Comparison of ENCODE assay signal across 1 cellular context in the genomic region with DNA sequence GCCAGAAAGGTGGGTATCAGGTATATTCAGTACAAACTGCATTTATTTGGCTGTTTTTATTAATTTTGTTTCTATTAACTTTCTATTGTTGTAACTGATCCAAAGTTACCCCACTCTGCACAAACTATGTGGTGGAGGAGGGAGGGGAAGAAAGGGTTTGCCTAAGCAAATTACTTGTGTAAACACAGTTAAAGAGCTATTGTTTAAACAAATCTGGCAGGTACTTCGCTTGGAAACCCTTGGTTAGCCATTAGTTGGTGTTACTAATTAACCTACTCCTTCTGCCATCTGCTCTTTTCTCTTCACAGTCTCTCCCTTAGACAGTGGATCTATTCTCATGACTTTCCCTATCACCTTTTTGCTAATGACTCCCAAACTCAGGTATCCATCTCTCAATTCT.
TF ChIP-seq lines count a peak whose summit lies in the region.

No MANE protein-coding gene starts in this region.

TF ChIP-seq in HepG2, 621 proteins besides CTCF, POLR2A, EP300 and RAD21 (continued from another document and continues in another):
- TF ChIP-seq ZNF260 (CRISPR knock-in tag; IDR thresholded peaks at IDR 0.05; ENCODE audit: borderline replicate concordance, low read depth): no peak
- TF ChIP-seq PLSCR1 (CRISPR knock-in tag; IDR thresholded peaks at IDR 0.05; ENCODE audit: borderline replicate concordance): no peak
- no peak for TF ChIP-seq ZNF75D (CRISPR knock-in tag; IDR thresholded peaks at IDR 0.05; ENCODE audit: borderline replicate concordance)
- TF ChIP-seq ZNF720 (CRISPR knock-in tag; IDR thresholded peaks at IDR 0.05): no peak
- no peak for TF ChIP-seq ZFP62 (CRISPR knock-in tag; IDR thresholded peaks at IDR 0.05)
- TF ChIP-seq ZNF335 (CRISPR knock-in tag; IDR thresholded peaks at IDR 0.05): no peak
- no peak for TF ChIP-seq ZNF891 (CRISPR knock-in tag; IDR thresholded peaks at IDR 0.05)
- TF ChIP-seq JDP2 (CRISPR knock-in tag; IDR thresholded peaks at IDR 0.05; ENCODE audit: borderline replicate concordance): no peak
- TF ChIP-seq ELF4 (CRISPR knock-in tag; IDR thresholded peaks at IDR 0.05; ENCODE audit: borderline replicate concordance): no peak
- TF ChIP-seq ISX (CRISPR knock-in tag; conservative IDR thresholded peaks at IDR 0.05): no peak
- no peak for TF ChIP-seq HES4 (CRISPR knock-in tag; IDR thresholded peaks at IDR 0.05; ENCODE audit: borderline replicate concordance)
- no peak for TF ChIP-seq ZNF232 (CRISPR knock-in tag; IDR thresholded peaks at IDR 0.05; ENCODE audit: borderline replicate concordance)
- TF ChIP-seq ZNF605 (CRISPR knock-in tag; IDR thresholded peaks at IDR 0.05): no peak
- 0 out of 2 replicates have a peak, but pooled peaks have one; percentile 51 for TF ChIP-seq MIER2 (CRISPR knock-in tag; IDR thresholded peaks at IDR 0.05)
- no peak for TF ChIP-seq PLRG1 (conservative IDR thresholded peaks at IDR 0.05)
- TF ChIP-seq HMG20A (CRISPR knock-in tag; IDR thresholded peaks at IDR 0.05; ENCODE audit: borderline replicate concordance): peak; percentile 96
- TF ChIP-seq ZSCAN12 (CRISPR knock-in tag; IDR thresholded peaks at IDR 0.05): no peak
- TF ChIP-seq, protein P1, sequence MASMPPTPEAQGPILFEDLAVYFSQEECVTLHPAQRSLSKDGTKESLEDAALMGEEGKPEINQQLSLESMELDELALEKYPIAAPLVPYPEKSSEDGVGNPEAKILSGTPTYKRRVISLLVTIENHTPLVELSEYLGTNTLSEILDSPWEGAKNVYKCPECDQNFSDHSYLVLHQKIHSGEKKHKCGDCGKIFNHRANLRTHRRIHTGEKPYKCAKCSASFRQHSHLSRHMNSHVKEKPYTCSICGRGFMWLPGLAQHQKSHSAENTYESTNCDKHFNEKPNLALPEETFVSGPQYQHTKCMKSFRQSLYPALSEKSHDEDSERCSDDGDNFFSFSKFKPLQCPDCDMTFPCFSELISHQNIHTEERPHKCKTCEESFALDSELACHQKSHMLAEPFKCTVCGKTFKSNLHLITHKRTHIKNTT (CRISPR knock-in tag; IDR thresholded peaks at IDR 0.05): no peak
- TF ChIP-seq ATF7-NPFF (CRISPR knock-in tag; IDR thresholded peaks at IDR 0.05; ENCODE audit: low read depth): no peak
- TF ChIP-seq ZNF121 (CRISPR knock-in tag; IDR thresholded peaks at IDR 0.05): no peak
- TF ChIP-seq HNF1A (IDR thresholded peaks at IDR 0.05; ENCODE audit: low read depth): peak; percentile 95
- peak; percentile 96 for TF ChIP-seq HNF1A (CRISPR knock-in tag; IDR thresholded peaks at IDR 0.05; ENCODE audit: borderline replicate concordance)
- no peak for TF ChIP-seq EZH2 (conservative IDR thresholded peaks at IDR 0.05; ENCODE audit: low read depth, low read length)
- TF ChIP-seq NKX3-1 (CRISPR knock-in tag; IDR thresholded peaks at IDR 0.05): peak; percentile 76; the same call in 1 of the 2 replicates
- TF ChIP-seq ZNF10 (CRISPR knock-in tag; IDR thresholded peaks at IDR 0.05; ENCODE audit: borderline replicate concordance, low read depth): no peak
- no peak for TF ChIP-seq LRRFIP1 (CRISPR knock-in tag; conservative IDR thresholded peaks at IDR 0.05)
- TF ChIP-seq RFX1 (IDR thresholded peaks at IDR 0.05): no peak
- TF ChIP-seq FUBP1 (CRISPR knock-in tag; IDR thresholded peaks at IDR 0.05; ENCODE audit: borderline replicate concordance): no peak
- TF ChIP-seq NFKBIZ (CRISPR knock-in tag; IDR thresholded peaks at IDR 0.05): 0 out of 2 replicates have a peak, but pooled peaks have one; percentile 66
- no peak for TF ChIP-seq ZNF782 (CRISPR knock-in tag; IDR thresholded peaks at IDR 0.05; ENCODE audit: borderline replicate concordance)
- TF ChIP-seq ATF6 (CRISPR knock-in tag; conservative IDR thresholded peaks at IDR 0.05): no peak
- peak; percentile 42; the same call in 1 of the 2 replicates for TF ChIP-seq FOXO1 (CRISPR knock-in tag; IDR thresholded peaks at IDR 0.05)
- TF ChIP-seq ZNF850 (CRISPR knock-in tag; conservative IDR thresholded peaks at IDR 0.05): no peak
- no peak for TF ChIP-seq NFAT5 (CRISPR knock-in tag; IDR thresholded peaks at IDR 0.05)
- TF ChIP-seq ELF3 (CRISPR knock-in tag; IDR thresholded peaks at IDR 0.05): no peak
- TF ChIP-seq ZGPAT (CRISPR knock-in tag; IDR thresholded peaks at IDR 0.05): peak; percentile 73
- TF ChIP-seq TOPORS (CRISPR knock-in tag; IDR thresholded peaks at IDR 0.05): no peak
- no peak for TF ChIP-seq SMAD1 (CRISPR knock-in tag; IDR thresholded peaks at IDR 0.05; ENCODE audit: borderline replicate concordance, low read depth)
